Comparison of ENCODE assay signal across 1 cellular context in the genomic region with DNA sequence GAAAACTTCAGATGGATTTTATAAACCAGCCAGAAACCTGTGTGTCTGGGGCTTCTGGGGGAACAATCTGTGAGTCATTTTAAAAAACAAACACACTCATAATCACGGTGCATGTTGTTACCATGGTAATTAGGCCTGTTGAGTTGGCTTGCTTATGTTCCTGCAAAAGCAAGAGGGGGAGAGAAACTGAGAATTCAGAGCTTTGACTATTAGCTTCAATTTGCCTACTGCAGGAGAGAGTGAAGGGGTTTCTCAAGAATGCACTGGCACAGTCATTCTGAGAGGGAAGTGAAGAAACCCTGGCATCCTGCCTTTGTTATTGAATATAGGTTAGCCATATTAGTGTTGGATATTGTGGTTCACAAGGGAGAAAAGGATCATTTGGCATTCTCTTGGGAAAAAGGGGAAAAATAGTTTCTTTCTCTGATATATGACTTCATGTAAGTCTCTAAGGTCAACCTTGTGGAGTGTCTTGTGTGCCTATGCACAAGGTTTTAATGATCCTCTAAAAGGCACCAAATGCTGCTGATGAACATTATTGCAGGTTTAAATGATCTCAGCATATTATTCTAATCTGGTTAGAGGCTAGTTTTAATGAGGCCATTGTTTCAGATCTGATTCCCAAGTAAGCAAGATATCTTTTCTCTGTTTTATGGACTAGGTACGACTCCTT.
A peak's percentile ranks its signal among the peaks of the same experiment; 100 is the strongest.
TF ChIP-seq lines count a peak whose summit lies in the region.

No MANE protein-coding gene starts in this region.

TF ChIP-seq in IMR-90, 13 proteins besides CTCF, POLR2A, EP300 and RAD21 (continued from another document):
- peak; percentile 90 for TF ChIP-seq FOS (IDR thresholded peaks at IDR 0.05; ENCODE audit: low read depth, low read length)
- peak; percentile 74 for TF ChIP-seq CEBPB (IDR thresholded peaks at IDR 0.05; ENCODE audit: low read depth, low read length)
- TF ChIP-seq MAFK (IDR thresholded peaks at IDR 0.05; ENCODE audit: low read depth, low read length) = no peak; the same call in 1 of the 2 replicates
- TF ChIP-seq SMC3 (IDR thresholded peaks at IDR 0.05; ENCODE audit: low read depth, low read length) = no peak
